In the genomic region with DNA sequence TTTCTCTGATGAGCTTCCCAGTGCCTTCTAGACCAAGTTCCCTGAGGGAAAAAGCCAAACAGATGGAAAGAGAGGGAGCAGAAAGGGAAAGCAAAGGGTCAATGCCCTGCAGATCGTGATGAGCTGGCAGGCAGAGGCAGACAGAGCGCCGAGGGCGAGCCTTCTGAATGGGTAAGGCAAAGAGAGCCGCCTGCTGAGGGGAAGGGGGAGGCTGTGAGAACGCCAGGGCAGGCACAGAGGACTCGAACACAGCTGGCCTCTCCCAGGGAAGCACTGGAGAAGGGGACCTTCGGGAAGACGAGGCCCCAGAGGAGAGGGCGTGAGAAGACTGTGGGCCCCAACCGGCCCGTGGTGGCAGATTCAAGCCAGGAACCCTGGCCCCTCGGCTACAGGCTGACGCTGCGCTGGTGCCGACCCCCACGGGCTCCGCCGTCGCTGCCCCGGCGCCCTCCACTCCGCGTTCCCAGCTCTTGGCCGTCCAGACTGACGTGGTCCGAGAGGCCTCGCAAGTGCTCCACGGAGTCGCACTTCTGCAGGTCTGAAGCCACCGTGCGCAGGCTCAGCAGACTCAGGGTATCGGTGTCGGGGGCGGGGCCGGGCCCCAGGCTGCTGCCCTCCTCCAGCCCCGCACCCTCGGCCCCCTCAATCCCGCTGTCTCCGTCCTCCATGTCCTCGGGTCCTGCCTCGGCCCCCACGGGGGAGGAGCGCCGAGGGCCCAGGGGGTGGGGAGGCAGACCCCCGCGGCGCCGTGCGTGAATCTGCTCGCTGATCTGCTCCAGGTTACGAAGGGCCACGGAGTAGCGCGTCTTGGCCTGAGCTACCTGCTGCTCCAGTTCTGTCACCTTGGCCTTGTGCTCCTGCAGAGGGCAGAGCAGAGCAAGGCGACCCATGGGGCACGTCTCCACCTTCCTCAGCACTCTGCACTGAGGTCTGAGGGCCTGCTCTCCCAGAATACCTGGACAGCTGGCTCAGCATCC, we compare ENCODE assay signal across 1 cellular context.
TF ChIP-seq lines count a peak whose summit lies in the region.

No MANE protein-coding gene starts in this region.

TF ChIP-seq in GM23338, 12 proteins besides CTCF, POLR2A, EP300 and RAD21:
- no peak for TF ChIP-seq ZNF462 (CRISPR knock-in tag; IDR thresholded peaks at IDR 0.05)
- no peak for TF ChIP-seq ZNF114 (CRISPR knock-in tag; IDR thresholded peaks at IDR 0.05)
- TF ChIP-seq JUNB (IDR thresholded peaks at IDR 0.05; ENCODE audit: unreplicated experiment), result no peak
- TF ChIP-seq ZNF331 (CRISPR knock-in tag; IDR thresholded peaks at IDR 0.05; ENCODE audit: low read depth), result no peak
- no peak for TF ChIP-seq EZH2phosphoT487 (IDR thresholded peaks at IDR 0.05; ENCODE audit: unreplicated experiment)
- TF ChIP-seq STAT1 (IDR thresholded peaks at IDR 0.05; ENCODE audit: unreplicated experiment), result no peak
- no peak for TF ChIP-seq EZH2 (IDR thresholded peaks at IDR 0.05; ENCODE audit: low read depth, unreplicated experiment)
TF ChIP-seq in GM23338: peak in this region for 0.
